Comparison of ENCODE assay signal across 11 cellular contexts in the genomic region with DNA sequence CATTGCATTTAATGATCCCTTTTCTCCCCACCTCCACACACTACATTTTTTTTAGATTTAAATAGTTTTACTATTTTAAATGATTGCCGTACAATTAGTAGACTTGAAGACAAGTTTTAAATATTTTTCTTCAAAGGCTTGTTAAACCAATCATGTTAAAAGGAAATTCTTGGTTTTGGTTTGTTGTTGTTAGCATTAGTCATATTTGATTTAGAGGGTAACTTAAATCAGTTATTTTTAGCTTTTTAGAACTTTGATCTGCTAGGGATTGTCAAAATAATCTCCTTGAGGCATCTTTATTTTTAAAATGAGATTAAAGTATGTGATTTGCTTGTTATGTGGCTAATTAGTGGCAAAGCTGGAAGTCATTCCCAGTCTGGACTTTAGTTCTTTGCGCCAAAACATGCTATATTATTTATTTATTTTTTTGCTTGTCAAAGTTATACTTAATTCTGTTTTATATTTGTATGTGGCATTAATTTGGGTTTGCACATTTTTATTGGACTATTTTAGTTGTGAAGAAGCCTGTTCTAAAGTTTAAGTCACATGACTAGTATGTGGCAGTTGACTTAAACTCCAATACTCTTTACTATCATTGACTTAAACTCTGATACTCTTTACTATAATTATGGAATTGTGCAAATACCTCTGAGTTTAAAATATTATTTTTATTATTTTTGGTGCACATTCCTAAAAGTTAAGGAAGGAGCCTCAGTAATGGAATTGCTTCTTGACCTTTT. TPM values are rescaled to one million over a fixed set of nuclear protein-coding genes. Genes with fewer than 3 reads are reported as not detected.
DNase-seq lines count a peak whose midpoint lies in the region; ATAC-seq and TF ChIP-seq lines count a peak whose summit lies in the region.
"Had no signal": no experiment of that assay in that cellular context is flagged by ENCODE, and none has a peak within 500 bp of the region (broad histone marks: within the 10 kb centered on the region; RNA-seq: fewer than 3 reads in every experiment).

No MANE protein-coding gene starts in this region.

- POLR2A ChIA-PET in activated CD4-positive, alpha-beta T cell treated with anti-CD3 and anti-CD28 coated beads for 36 hours (lab: Charles Lee), result no interaction called here
- POLR2A ChIA-PET in WTC11 (lab: Charles Lee), result no interaction called here

- H3K4me3 ChIP-seq in foreskin fibroblast (ENCODE audit: low read depth in 1 of 2, low read length in 2 of 2), result peak overlapping the region; percentile 69 to 83

- no peak overlapping the region for H3K27ac Mint-ChIP-seq in activated CD4-positive, alpha-beta T cell treated with anti-CD3 and anti-CD28 coated beads for 36 hours
- H3K27ac Mint-ChIP-seq in WTC11, result no peak overlapping the region
- no peak overlapping the region for H3K27ac Mint-ChIP-seq in stimulated activated naive CD8-positive, alpha-beta T cell treated with anti-CD3 and anti-CD28 coated beads, Interleukin-15, amount 100 ng/mL, for 72 hours

- H3K36me3 Mint-ChIP-seq in activated CD4-positive, alpha-beta T cell treated with anti-CD3 and anti-CD28 coated beads for 36 hours (ENCODE audit: low read depth), result peaks cover 50% of the 10 kb centered on the region
- H3K36me3 Mint-ChIP-seq in WTC11, result peaks cover 6% of the 10 kb centered on the region; the same call in 1 of the 2 replicates

- no peak for DNase-seq in activated CD4-positive, alpha-beta T cell treated with anti-CD3 and anti-CD28 coated beads for 36 hours
- DNase-seq in activated CD4-positive, alpha-beta T cell treated with anti-CD3 and anti-CD28 coated beads, Interleukin-2, amount 50 U/mL, for 48 hours, result no peak
- DNase-seq in WTC11 (ENCODE audit: low spot score), result no peak
- DNase-seq in foreskin fibroblast, result no peak
- no peak for DNase-seq in stimulated activated naive CD8-positive, alpha-beta T cell treated with anti-CD3 and anti-CD28 coated beads, Interleukin-15, amount 100 ng/mL, for 72 hours
- no peak for DNase-seq in COLO668 (lab: John Stamatoyannopoulos, UW; ENCODE audit: unreplicated experiment)
- DNase-seq in stimulated activated CD4-positive, alpha-beta T cell treated with anti-CD3 and anti-CD28 coated beads, Interleukin-2, amount 100 ng/mL, for 24 hours, result no peak
- no peak for DNase-seq in HPDE6-E6E7 (ENCODE audit: extremely low spot score)
- DNase-seq: ACHN, dermis blood vessel endothelial cell, small intestine had no signal

- ATAC-seq in activated CD4-positive, alpha-beta T cell treated with anti-CD3 and anti-CD28 coated beads for 36 hours, result no peak
- ATAC-seq in WTC11, result no peak
- ATAC-seq in stimulated activated naive CD8-positive, alpha-beta T cell treated with anti-CD3 and anti-CD28 coated beads, Interleukin-15, amount 100 ng/mL, for 72 hours, result no peak

- intact Hi-C loops in activated CD4-positive, alpha-beta T cell treated with anti-CD3 and anti-CD28 coated beads for 36 hours (cut with DNase I, micrococcal nuclease), result loop anchor here (5.0 kb wide), 3 partner anchors 115 to 305 kb away; a partner anchor contains a TSS

- TF ChIP-seq CTCF in WTC11 (IDR thresholded peaks at IDR 0.05), result no peak
- no peak for TF ChIP-seq CTCF in foreskin fibroblast (IDR thresholded peaks at IDR 0.05; ENCODE audit: low read depth, low read length)

- peaks cover 48% of the 10 kb centered on the region for H3K4me1 Mint-ChIP-seq in activated CD4-positive, alpha-beta T cell treated with anti-CD3 and anti-CD28 coated beads for 36 hours
- H3K4me1 Mint-ChIP-seq in WTC11, result peaks cover 55% of the 10 kb centered on the region
- peaks cover 52% of the 10 kb centered on the region for H3K4me1 Mint-ChIP-seq in stimulated activated naive CD8-positive, alpha-beta T cell treated with anti-CD3 and anti-CD28 coated beads, Interleukin-15, amount 100 ng/mL, for 72 hours

- CTCF ChIA-PET in activated CD4-positive, alpha-beta T cell treated with anti-CD3 and anti-CD28 coated beads for 36 hours (lab: Charles Lee), result interaction anchor here (1.3 kb wide), 1 partner anchor 15 kb away, joined by 4 read pairs; a partner anchor contains a TSS
- CTCF ChIA-PET in WTC11 (lab: Charles Lee), result no interaction called here

- peak overlapping the region; percentile 91 for H3K4me3 Mint-ChIP-seq in activated CD4-positive, alpha-beta T cell treated with anti-CD3 and anti-CD28 coated beads for 36 hours
- H3K4me3 Mint-ChIP-seq in WTC11, result peak overlapping the region; percentile 91
- peak overlapping the region; percentile 88 to 97 for H3K4me3 Mint-ChIP-seq in stimulated activated naive CD8-positive, alpha-beta T cell treated with anti-CD3 and anti-CD28 coated beads, Interleukin-15, amount 100 ng/mL, for 72 hours

- H3K9me3 Mint-ChIP-seq in activated CD4-positive, alpha-beta T cell treated with anti-CD3 and anti-CD28 coated beads for 36 hours (ENCODE audit: low read depth), result no peaks in the 10 kb centered on the region
- H3K9me3 Mint-ChIP-seq in WTC11, result no peaks in the 10 kb centered on the region
- no peaks in the 10 kb centered on the region for H3K9me3 Mint-ChIP-seq in stimulated activated naive CD8-positive, alpha-beta T cell treated with anti-CD3 and anti-CD28 coated beads, Interleukin-15, amount 100 ng/mL, for 72 hours

- H3K27me3 Mint-ChIP-seq in activated CD4-positive, alpha-beta T cell treated with anti-CD3 and anti-CD28 coated beads for 36 hours, result no peaks in the 10 kb centered on the region
- H3K27me3 Mint-ChIP-seq in WTC11 (ENCODE audit: low read depth), result no peaks in the 10 kb centered on the region
- H3K27me3 Mint-ChIP-seq in stimulated activated naive CD8-positive, alpha-beta T cell treated with anti-CD3 and anti-CD28 coated beads, Interleukin-15, amount 100 ng/mL, for 72 hours, result no peaks in the 10 kb centered on the region

TF ChIP-seq in WTC11, 78 proteins besides CTCF, POLR2A, EP300 and RAD21 (continues in another document):
- TF ChIP-seq TEAD4 (CRISPR knock-in tag; IDR thresholded peaks at IDR 0.05) (no peak), ELF4 (CRISPR knock-in tag; IDR thresholded peaks at IDR 0.05; ENCODE audit: low read depth) (no peak), SMAD4 (CRISPR knock-in tag; IDR thresholded peaks at IDR 0.05) (no peak), FOXK1 (CRISPR knock-in tag; IDR thresholded peaks at IDR 0.05) (no peak), FOXJ3 (CRISPR knock-in tag; IDR thresholded peaks at IDR 0.05; ENCODE audit: borderline replicate concordance) (no peak), ZNF138 (CRISPR knock-in tag; conservative IDR thresholded peaks at IDR 0.05) (no peak), ZNF396 (CRISPR knock-in tag; IDR thresholded peaks at IDR 0.05; ENCODE audit: borderline replicate concordance) (no peak)
- TF ChIP-seq, protein P1, sequence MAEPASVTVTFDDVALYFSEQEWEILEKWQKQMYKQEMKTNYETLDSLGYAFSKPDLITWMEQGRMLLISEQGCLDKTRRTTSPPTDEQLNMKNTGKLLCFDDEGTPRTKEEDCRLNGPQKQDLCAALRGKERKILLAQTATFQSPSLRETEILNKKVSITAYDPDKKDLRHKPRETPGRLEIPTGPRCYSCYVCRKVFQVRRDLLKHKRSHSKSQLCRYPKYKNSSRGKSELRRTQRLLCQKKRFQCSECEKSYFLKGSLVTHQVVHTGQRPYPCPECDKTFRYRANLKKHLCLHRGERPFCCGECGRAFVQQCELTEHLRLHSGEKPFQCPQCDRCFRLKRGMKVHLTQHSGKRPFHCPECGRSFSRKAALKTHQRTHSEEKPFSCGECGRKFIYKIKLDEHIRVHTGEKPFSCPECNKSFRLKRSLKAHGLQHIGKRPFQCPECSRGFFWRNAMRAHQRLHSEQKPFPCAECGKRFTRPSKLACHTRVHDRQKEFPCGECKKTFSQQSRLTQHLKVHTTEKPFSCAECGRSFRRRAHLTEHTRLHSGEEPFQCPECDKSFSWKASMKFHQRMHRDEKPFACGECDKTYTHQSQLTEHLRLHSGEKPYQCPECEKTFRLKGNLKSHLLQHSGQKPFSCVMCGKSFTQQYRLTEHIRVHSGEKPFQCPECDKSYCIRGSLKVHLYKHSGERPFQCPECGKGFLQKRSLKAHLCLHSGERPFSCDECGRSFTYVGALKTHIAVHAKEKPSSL (CRISPR knock-in tag; conservative IDR thresholded peaks at IDR 0.05), result no peak
- TF ChIP-seq, protein P2, sequence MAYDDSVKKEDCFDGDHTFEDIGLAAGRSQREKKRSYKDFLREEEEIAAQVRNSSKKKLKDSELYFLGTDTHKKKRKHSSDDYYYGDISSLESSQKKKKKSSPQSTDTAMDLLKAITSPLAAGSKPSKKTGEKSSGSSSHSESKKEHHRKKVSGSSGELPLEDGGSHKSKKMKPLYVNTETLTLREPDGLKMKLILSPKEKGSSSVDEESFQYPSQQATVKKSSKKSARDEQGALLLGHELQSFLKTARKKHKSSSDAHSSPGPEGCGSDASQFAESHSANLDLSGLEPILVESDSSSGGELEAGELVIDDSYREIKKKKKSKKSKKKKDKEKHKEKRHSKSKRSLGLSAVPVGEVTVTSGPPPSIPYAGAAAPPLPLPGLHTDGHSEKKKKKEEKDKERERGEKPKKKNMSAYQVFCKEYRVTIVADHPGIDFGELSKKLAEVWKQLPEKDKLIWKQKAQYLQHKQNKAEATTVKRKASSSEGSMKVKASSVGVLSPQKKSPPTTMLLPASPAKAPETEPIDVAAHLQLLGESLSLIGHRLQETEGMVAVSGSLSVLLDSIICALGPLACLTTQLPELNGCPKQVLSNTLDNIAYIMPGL (CRISPR knock-in tag; IDR thresholded peaks at IDR 0.05), result no peak
- TF ChIP-seq, protein P3, sequence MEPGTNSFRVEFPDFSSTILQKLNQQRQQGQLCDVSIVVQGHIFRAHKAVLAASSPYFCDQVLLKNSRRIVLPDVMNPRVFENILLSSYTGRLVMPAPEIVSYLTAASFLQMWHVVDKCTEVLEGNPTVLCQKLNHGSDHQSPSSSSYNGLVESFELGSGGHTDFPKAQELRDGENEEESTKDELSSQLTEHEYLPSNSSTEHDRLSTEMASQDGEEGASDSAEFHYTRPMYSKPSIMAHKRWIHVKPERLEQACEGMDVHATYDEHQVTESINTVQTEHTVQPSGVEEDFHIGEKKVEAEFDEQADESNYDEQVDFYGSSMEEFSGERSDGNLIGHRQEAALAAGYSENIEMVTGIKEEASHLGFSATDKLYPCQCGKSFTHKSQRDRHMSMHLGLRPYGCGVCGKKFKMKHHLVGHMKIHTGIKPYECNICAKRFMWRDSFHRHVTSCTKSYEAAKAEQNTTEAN (CRISPR knock-in tag; IDR thresholded peaks at IDR 0.05), result no peak
- TF ChIP-seq, protein P4, sequence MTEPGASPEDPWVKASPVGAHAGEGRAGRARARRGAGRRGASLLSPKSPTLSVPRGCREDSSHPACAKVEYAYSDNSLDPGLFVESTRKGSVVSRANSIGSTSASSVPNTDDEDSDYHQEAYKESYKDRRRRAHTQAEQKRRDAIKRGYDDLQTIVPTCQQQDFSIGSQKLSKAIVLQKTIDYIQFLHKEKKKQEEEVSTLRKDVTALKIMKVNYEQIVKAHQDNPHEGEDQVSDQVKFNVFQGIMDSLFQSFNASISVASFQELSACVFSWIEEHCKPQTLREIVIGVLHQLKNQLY (CRISPR knock-in tag; IDR thresholded peaks at IDR 0.05), result no peak

RNA-seq across cellular contexts. Expression of a gene that starts 14.7 kb away (rescaled TPM):
- total RNA-seq in activated CD4-positive, alpha-beta T cell treated with anti-CD3 and anti-CD28 coated beads for 36 hours, result 1 to 10 TPM; 1.9 to 3.9 TPM
- total RNA-seq in WTC11 (2021), result 4.1 to 6.5 TPM (median 4.6 TPM) in 3 replicates

RNA-seq across cellular contexts. Expression of a gene that starts 14.7 kb away (rescaled TPM):
- total RNA-seq in activated CD4-positive, alpha-beta T cell treated with anti-CD3 and anti-CD28 coated beads for 36 hours, result 10 to 100 TPM; 12.8 to 17.3 TPM
- total RNA-seq in WTC11 (2021), result 13.6 to 18.7 TPM (median 17.8 TPM) in 3 replicates
